In genomic region chr17:33809748-33810147, GRCh38 we compare ENCODE assay signal across 28 cellular contexts.
"Had no signal": no experiment of that assay in that cellular context is flagged by ENCODE, and none has a peak within 500 bp of the region (broad histone marks: within the 10 kb centered on the region; RNA-seq: fewer than 3 reads in every experiment).

No MANE protein-coding gene starts in this region.

- H3K27ac ChIP-seq: colonic mucosa, coronary artery, dorsolateral prefrontal cortex, epithelial cell of prostate, esophagus muscularis mucosa, esophagus squamous epithelium, foreskin keratinocyte, gastrocnemius medialis, gastroesophageal sphincter, heart left ventricle, heart right ventricle had no signal

- DNase-seq: colonic mucosa; cortex of kidney; dermis blood vessel endothelial cell; dorsolateral prefrontal cortex; effector CD4-positive, alpha-beta T cell; effector CD8-positive, alpha-beta T cell; effector memory CD4-positive, alpha-beta T cell; effector memory CD8-positive, alpha-beta T cell; endodermal cell; erythroblast; esophagus squamous epithelium; foreskin fibroblast; foreskin keratinocyte; foreskin melanocyte; gastrocnemius medialis; glutamatergic neuron; head of caudate nucleus; heart left ventricle; heart right ventricle had no signal

- H3K4me3 ChIP-seq: colonic mucosa, coronary artery, dorsolateral prefrontal cortex, esophagus muscularis mucosa, esophagus squamous epithelium, gastrocnemius medialis, gastroesophageal sphincter, heart left ventricle, heart right ventricle had no signal

- ATAC-seq: effector memory CD8-positive, alpha-beta T cell; esophagus mucosa; foreskin keratinocyte; gastrocnemius medialis; gastroesophageal sphincter; heart left ventricle; heart right ventricle had no signal

- H3K4me1 ChIP-seq: colonic mucosa, esophagus muscularis mucosa, esophagus squamous epithelium, foreskin keratinocyte, gastroesophageal sphincter, heart left ventricle, heart right ventricle had no signal

- FAIRE-seq: colon, endometrium, endothelial cell of umbilical vein, frontal cortex had no signal

- H3K9me3 ChIP-seq: colonic mucosa, esophagus muscularis mucosa, esophagus squamous epithelium, gastrocnemius medialis, gastroesophageal sphincter, heart left ventricle, heart right ventricle had no signal

- H3K27me3 ChIP-seq: colonic mucosa, foreskin keratinocyte, gastroesophageal sphincter had no signal

- H3K36me3 ChIP-seq: colonic mucosa, esophagus muscularis mucosa, esophagus squamous epithelium, gastrocnemius medialis, gastroesophageal sphincter, heart left ventricle, heart right ventricle had no signal
